In the genomic region with DNA sequence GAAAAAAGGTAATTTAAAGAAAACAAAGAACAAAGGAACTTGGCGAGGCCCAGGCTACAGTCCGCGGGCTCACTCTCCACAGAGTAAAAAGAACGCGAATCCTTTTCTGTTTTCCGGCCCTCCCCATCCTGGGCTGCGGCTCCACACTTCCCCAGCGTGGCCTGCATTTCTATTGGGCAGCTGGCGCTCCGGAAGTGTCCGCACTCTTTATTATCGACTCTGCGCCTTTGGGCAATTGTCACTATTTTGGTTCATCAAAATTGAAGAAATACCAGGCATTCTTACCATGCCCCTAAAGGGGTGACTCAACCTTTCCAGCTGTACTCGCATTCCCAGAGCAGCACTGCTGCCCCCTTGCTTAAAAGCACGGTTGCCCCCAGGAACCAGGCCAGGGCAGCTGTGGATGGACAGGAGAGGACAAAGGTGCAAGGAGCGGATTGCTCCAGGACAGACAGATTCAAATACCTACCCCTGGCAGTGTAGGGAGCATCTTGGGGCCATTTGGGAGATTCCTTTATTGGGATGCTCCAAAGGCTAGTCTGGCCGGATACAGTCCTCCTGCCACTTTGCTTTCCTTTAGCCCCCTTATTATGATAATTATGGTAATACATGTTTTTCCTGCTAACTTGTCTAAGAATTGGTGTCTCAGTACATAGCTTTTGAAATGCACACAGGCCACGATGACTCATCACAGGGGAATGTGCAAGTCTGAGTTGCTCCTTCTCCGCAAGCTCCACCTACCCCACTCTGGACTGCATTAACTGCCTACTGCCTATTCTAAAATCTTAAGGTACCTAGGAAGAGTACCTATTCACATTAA, we compare ENCODE assay signal across 8 cellular contexts. TPM values are rescaled to one million over a fixed set of nuclear protein-coding genes. Genes with fewer than 3 reads are reported as not detected.
DNase-seq lines count a peak whose midpoint lies in the region; ATAC-seq and TF ChIP-seq lines count a peak whose summit lies in the region.

No MANE protein-coding gene starts in this region.

- in situ Hi-C loops in GM13976 (cut with MboI; ENCODE audit: low sequenced_read_pairs, unreplicated experiment) = no loop called here

- peaks cover 57% of the 10 kb centered on the region for H3K4me1 Mint-ChIP-seq in activated CD4-positive, alpha-beta memory T cell treated with anti-CD3 and anti-CD28 coated beads, Interleukin-2, amount 10 ng/mL, durations not matched to agents 7 days and 5 days

- H3K36me3 Mint-ChIP-seq in activated CD4-positive, alpha-beta memory T cell treated with anti-CD3 and anti-CD28 coated beads, Interleukin-2, amount 10 ng/mL, durations not matched to agents 7 days and 5 days (ENCODE audit: low read depth) = peaks cover 49% of the 10 kb centered on the region

- ATAC-seq in GM19351 (IDR thresholded peaks at IDR 0.05; ENCODE audit: unreplicated experiment) = no peak

- peak overlapping the region; percentile 91 for H3K27ac Mint-ChIP-seq in activated CD4-positive, alpha-beta memory T cell treated with anti-CD3 and anti-CD28 coated beads, Interleukin-2, amount 10 ng/mL, durations not matched to agents 7 days and 5 days

- POLR2A ChIA-PET in activated CD4-positive, alpha-beta memory T cell treated with anti-CD3 and anti-CD28 coated beads, Interleukin-2, amount 10 ng/mL, durations not matched to agents 7 days and 5 days (lab: Charles Lee) = interaction anchor here (0.6 to 2.3 kb wide), 10 partner anchors 15 to 472 kb away, joined by 3 to 19 read pairs (median 4); a partner anchor contains a TSS

- CTCF ChIA-PET in activated CD4-positive, alpha-beta memory T cell treated with anti-CD3 and anti-CD28 coated beads, Interleukin-2, amount 10 ng/mL, durations not matched to agents 7 days and 5 days (lab: Charles Lee) = interaction anchor here (0.6 to 1.9 kb wide), 8 partner anchors 15 to 369 kb away, joined by 3 to 8 read pairs (median 3); a partner anchor contains a TSS

- H3K4me3 Mint-ChIP-seq in activated CD4-positive, alpha-beta memory T cell treated with anti-CD3 and anti-CD28 coated beads, Interleukin-2, amount 10 ng/mL, durations not matched to agents 7 days and 5 days = peak overlapping the region; percentile 96

- DNase-seq in GM13976 (ENCODE audit: low spot score) (peak; percentile 52), Kasumi-1 (lab: John Stamatoyannopoulos, UW) (peak; percentile 45 to 63), lung microvascular endothelial cell (ENCODE audit: low read depth in 2 of 2) (peak; percentile 73 to 98), mesenteric fat pad (ENCODE audit: low spot score) (no peak)
- DNase-seq in activated CD4-positive, alpha-beta memory T cell treated with anti-CD3 and anti-CD28 coated beads, Interleukin-2, amount 10 ng/mL, durations not matched to agents 7 days and 5 days = peak; percentile 72
- peak; percentile 4 for DNase-seq in effector CD8-positive, alpha-beta T cell (lab: John Stamatoyannopoulos, UW)
- peak; percentile 43 for DNase-seq in stimulated activated CD8-positive, alpha-beta memory T cell treated with anti-CD3 and anti-CD28 coated beads, Interleukin-12 subunit alpha, Interleukin-12 subunit beta, amount 100 ng/mL, for 24 hours (ENCODE audit: extremely low read depth)

- no peaks in the 10 kb centered on the region for H3K9me3 Mint-ChIP-seq in activated CD4-positive, alpha-beta memory T cell treated with anti-CD3 and anti-CD28 coated beads, Interleukin-2, amount 10 ng/mL, durations not matched to agents 7 days and 5 days

- no peak for TF ChIP-seq CTCF in GM13976 (IDR thresholded peaks at IDR 0.05; ENCODE audit: borderline replicate concordance, control extremely low read depth, extremely low read depth, insufficient read depth, missing control alignments)

- H3K27me3 Mint-ChIP-seq in activated CD4-positive, alpha-beta memory T cell treated with anti-CD3 and anti-CD28 coated beads, Interleukin-2, amount 10 ng/mL, durations not matched to agents 7 days and 5 days = no peaks in the 10 kb centered on the region

RNA-seq across cellular contexts. Expression of a gene that starts 1.0 kb away (rescaled TPM):
- total RNA-seq in activated CD4-positive, alpha-beta memory T cell treated with anti-CD3 and anti-CD28 coated beads, Interleukin-2, amount 10 ng/mL, durations not matched to agents 7 days and 5 days = 10 to 100 TPM; 22.7 to 23.1 TPM
- total RNA-seq in lung microvascular endothelial cell (25.9 and 50.4 TPM in 2 replicates), mesenteric fat pad (17.7 TPM)

RNA-seq across cellular contexts. Expression of a gene that starts 15.3 kb away (rescaled TPM):
- total RNA-seq in activated CD4-positive, alpha-beta memory T cell treated with anti-CD3 and anti-CD28 coated beads, Interleukin-2, amount 10 ng/mL, durations not matched to agents 7 days and 5 days = 10 to 100 TPM; 82.6 to 96.7 TPM
- 0.65 and 2.2 TPM in 2 replicates for total RNA-seq in lung microvascular endothelial cell
- 20.3 TPM for total RNA-seq in mesenteric fat pad

RNA-seq across cellular contexts. Expression of a gene that starts 59.9 kb away (rescaled TPM):
- total RNA-seq in activated CD4-positive, alpha-beta memory T cell treated with anti-CD3 and anti-CD28 coated beads, Interleukin-2, amount 10 ng/mL, durations not matched to agents 7 days and 5 days = 10 to 100 TPM; 67.5 to 72.6 TPM
- total RNA-seq in lung microvascular endothelial cell (28.3 and 55.6 TPM in 2 replicates), mesenteric fat pad (54.7 TPM)
